ENCODE assay signal across 8 cellular contexts in genomic region chr14:58637040-58637390, GRCh38. TPM values are rescaled to one million over a fixed set of nuclear protein-coding genes. Genes with fewer than 3 reads are reported as not detected.
DNase-seq lines count a peak whose midpoint lies in the region; ATAC-seq, FAIRE-seq and TF ChIP-seq lines count a peak whose summit lies in the region.

No MANE protein-coding gene starts in this region.

- in situ Hi-C loops in HepG2 (cut with HindIII; ENCODE audit: extremely low pct_ligation_motif_present, low pct_unique_long_range_greater_than_20kb) (no loop called here), GM13977 (cut with MboI; ENCODE audit: low pct_unique_long_range_greater_than_20kb, low sequenced_read_pairs, unreplicated experiment) (no loop called here)

- no peaks in the 10 kb centered on the region for H3K79me2 ChIP-seq in HepG2 (ENCODE audit: insufficient read depth, low read length)

- POLR2A ChIA-PET in HepG2 (lab: Yijun Ruan, JAX): no interaction called here

- no peak for TF ChIP-seq CTCF in HepG2 (CRISPR knock-in tag; IDR thresholded peaks at IDR 0.05)
- no peak for TF ChIP-seq CTCF in GM13977 (IDR thresholded peaks at IDR 0.05; ENCODE audit: extremely low read depth, insufficient read depth, missing control alignments)

- CTCF ChIA-PET in HepG2 (lab: Yijun Ruan, JAX; ENCODE audit: low intra/inter-chr PET ratio, low total read pairs): no interaction called here

- H3K36me3 ChIP-seq in SK-N-MC (ENCODE audit: insufficient read depth, low read length): no peaks in the 10 kb centered on the region
- no peaks in the 10 kb centered on the region for H3K36me3 ChIP-seq in HepG2 (replicated peaks in 1 of 2; ENCODE audit: control insufficient read depth in 1 of 2, insufficient read depth in 2 of 2, low read length in 2 of 2)

- H3K4me3 ChIP-seq in SK-N-MC (peak overlapping the region; percentile 82), HepG2 (replicated peaks in 1 of 3; ENCODE audit: insufficient read depth in 1 of 3, low read depth in 2 of 3, low read length in 3 of 3) (peak overlapping the region in 1 of 3 experiments; percentile 30; a peak in 2 of 6 replicates)

- H2AFZ ChIP-seq in HepG2 (ENCODE audit: low read length): no peak overlapping the region

- peak overlapping the region; percentile 28 for H3K9ac ChIP-seq in SK-N-MC (ENCODE audit: insufficient read length)
- no peak overlapping the region for H3K9ac ChIP-seq in HepG2 (ENCODE audit: insufficient read depth, low read depth, low read length)

- no peak for TF ChIP-seq EP300 in HepG2 (IDR thresholded peaks at IDR 0.05; ENCODE audit: low read depth in 2 of 2, low read length in 2 of 2)
- no peak for TF ChIP-seq EP300 in HepG2 (CRISPR knock-in tag; IDR thresholded peaks at IDR 0.05; ENCODE audit: borderline replicate concordance)

- H3K27ac ChIP-seq in SK-N-MC: no peak overlapping the region
- no peak overlapping the region for H3K27ac ChIP-seq in HepG2 (ENCODE audit: extremely low read length, insufficient read depth, low read length)

- no peak for TF ChIP-seq POLR2A in HepG2 (IDR thresholded peaks at IDR 0.05; ENCODE audit: insufficient read depth in 1 of 2, low read depth in 2 of 2, low read length in 2 of 2)

- no peak for TF ChIP-seq RAD21 in HepG2 (CRISPR knock-in tag; IDR thresholded peaks at IDR 0.05)

- 40% methylated on average over 17 of the region's 17 CpGs for WGBS in HepG2 (ENCODE audit: low lambda C conversion rate)

- H3K4me1 ChIP-seq in HepG2 (ENCODE audit: insufficient read depth, low read length): peaks cover 9% of the 10 kb centered on the region

- no peak for FAIRE-seq in HepG2 (lab: Jason Lieb, UNC)

- no peak for ATAC-seq in HepG2

- no peaks in the 10 kb centered on the region for H4K20me1 ChIP-seq in HepG2 (ENCODE audit: insufficient read depth, low read length)

- peak overlapping the region; percentile 42 for H3K4me2 ChIP-seq in HepG2 (ENCODE audit: low read depth, low read length)

- intact Hi-C loops in HepG2 (cut with micrococcal nuclease; ENCODE audit: unreplicated experiment): loop anchor here (5.0 kb wide), 1 partner anchor 135 kb away; no protein-coding TSS in a partner anchor

- BruUV-seq in HepG2 (replicated peaks; lab: Mats Ljungman, UMichigan): no TSS peak

- H3K9me3 ChIP-seq in SK-N-MC (ENCODE audit: low read depth, low read length) (no peaks in the 10 kb centered on the region), HepG2 (ENCODE audit: low read length) (no peaks in the 10 kb centered on the region)

- peaks cover 6 to 57% of the 10 kb centered on the region in 2 experiments for H3K27me3 ChIP-seq in HepG2 (ENCODE audit: control insufficient read depth in 1 of 2, insufficient read depth in 2 of 2, low read length in 2 of 2)

- DNase-seq in SIG-M5 treated with dmso at 0.1 percent for 504 hours (lab: John Stamatoyannopoulos, UW; ENCODE audit: unreplicated experiment) (peak; percentile 35), SIG-M5 (lab: John Stamatoyannopoulos, UW) (no peak), SK-N-MC (ENCODE audit: low read depth, low spot score) (no peak), cerebellar cortex (ENCODE audit: low spot score) (peak; percentile 41), HepG2 (ENCODE audit: low spot score) (no peak), GM13977 (ENCODE audit: low spot score) (no peak), NCI-H1092 (lab: John Stamatoyannopoulos, UW) (no peak)
- DNase-seq in stimulated activated CD4-positive, alpha-beta T cell treated with anti-CD3 and anti-CD28 coated beads, TNF-alpha, amount 100 ng/mL, for 4 hours (ENCODE audit: low read depth in 3 of 3): peak; percentile 8 to 20 (median 18)

TF ChIP-seq in HepG2, 621 proteins besides CTCF, POLR2A, EP300 and RAD21:
- TF ChIP-seq ZNF777 (CRISPR knock-in tag; IDR thresholded peaks at IDR 0.05): peak; percentile 1; the same call in 1 of the 2 replicates
- no peak for TF ChIP-seq RFX5 (IDR thresholded peaks at IDR 0.05; ENCODE audit: low read depth, low read length)
TF ChIP-seq in HepG2: peak in this region for 1.

RNA-seq across cellular contexts. Expression of gene DACT1, which starts 0.7 kb away (rescaled TPM):
- total RNA-seq in HepG2 (2016; rRNA removed; fragmentation: Illumina TruSeq; extraction: Trizol): not detected in 2 replicates
- total RNA-seq in HepG2 (2016; cell fraction: cytosol; rRNA removed; fragmentation: Illumina TruSeq; extraction: Trizol; ENCODE audit: low read depth): not detected in 2 replicates
- total RNA-seq in HepG2 (2016; cell fraction: insoluble cytoplasmic fraction; rRNA removed; fragmentation: Illumina TruSeq; extraction: Trizol): not detected in 2 replicates
- total RNA-seq in HepG2 (2016; cell fraction: membrane; rRNA removed; fragmentation: Illumina TruSeq; extraction: Trizol): not detected in 2 replicates
- total RNA-seq in HepG2 (2016; cell fraction: nucleus; rRNA removed; fragmentation: Illumina TruSeq; extraction: Trizol): not detected in 2 replicates
- polyA plus RNA-seq in HepG2 (2011; rRNA removed): 0.01 and 0.04 TPM in 2 replicates
- polyA plus RNA-seq in HepG2 (2011; cell fraction: cytosol; rRNA removed): 0.04 TPM in 1 of 2 replicates, not detected in the other
- polyA plus RNA-seq in HepG2 (2011; cell fraction: nucleus; rRNA removed): 0.05 and 0.06 TPM in 2 replicates
- polyA plus RNA-seq in HepG2 (2012): not detected in 2 replicates
- polyA plus RNA-seq in HepG2 (2016; cell fraction: cytosol; fragmentation: Illumina TruSeq; extraction: Trizol; ENCODE audit: low read depth): not detected in 2 replicates
- not detected in 2 replicates for polyA plus RNA-seq in HepG2 (2016; cell fraction: insoluble cytoplasmic fraction; fragmentation: Illumina TruSeq; extraction: Trizol; ENCODE audit: low read depth)
- polyA plus RNA-seq in HepG2 (2016; cell fraction: membrane; fragmentation: Illumina TruSeq; extraction: Trizol; ENCODE audit: low read depth): not detected in 2 replicates
- not detected in 2 replicates for polyA plus RNA-seq in HepG2 (2016; cell fraction: nucleus; fragmentation: Illumina TruSeq; extraction: Trizol; ENCODE audit: insufficient read depth, low read depth)
- polyA minus RNA-seq in HepG2 (2011; rRNA and poly(A)+ RNA removed; ENCODE audit: low replicate concordance): 0.28 TPM in 1 of 2 replicates, not detected in the other
- polyA minus RNA-seq in HepG2 (2011; cell fraction: cytosol; rRNA and poly(A)+ RNA removed): not detected in 2 replicates
- not detected in 2 replicates for polyA minus RNA-seq in HepG2 (2011; cell fraction: nucleus; rRNA and poly(A)+ RNA removed)

Comparison
In these comparisons a context has a peak if more than half of its experiments do, and no peak if none do; other contexts are left out.
1. DNase-seq: peak in SIG-M5 treated with dmso at 0.1 percent for 504 hours (single experiment), cerebellar cortex (single experiment) and stimulated activated CD4-positive, alpha-beta T cell treated with anti-CD3 and anti-CD28 coated beads, TNF-alpha, amount 100 ng/mL, for 4 hours (3 of 3); none in SIG-M5 (single experiment), SK-N-MC (single experiment), HepG2 (single experiment), GM13977 (single experiment) and NCI-H1092 (single experiment).